25 cellular contexts compared by ENCODE assay signal in genomic region chr1:92756537-92756936, GRCh38. TPM values are rescaled to one million over a fixed set of nuclear protein-coding genes. Genes with fewer than 3 reads are reported as not detected.
A peak's percentile ranks its signal among the peaks of the same experiment; 100 is the strongest.
DNase-seq lines count a peak whose midpoint lies in the region; ATAC-seq and TF ChIP-seq lines count a peak whose summit lies in the region.
"Had no signal": no experiment of that assay in that cellular context is flagged by ENCODE, and none has a peak within 500 bp of the region (broad histone marks: within the 10 kb centered on the region; RNA-seq: fewer than 3 reads in every experiment).

No MANE protein-coding gene starts in this region.

- H2BK15ac ChIP-seq in IMR-90 (ENCODE audit: low read depth, low read length): peak overlapping the region; percentile 51; the same call in 1 of the 3 replicates

- H3F3A ChIP-seq in MM.1S (ENCODE audit: insufficient read depth, low read length): no peaks in the 10 kb centered on the region

- no peak overlapping the region for H2AK9ac ChIP-seq in IMR-90 (replicated peaks; ENCODE audit: low read depth, low read length, poor library complexity)

- peak overlapping the region; percentile 14 for H2BK5ac ChIP-seq in IMR-90 (ENCODE audit: low read depth, low read length, poor library complexity, severe bottlenecking)

- H4K8ac ChIP-seq in IMR-90 (ENCODE audit: low read depth in 2 of 2, low read length in 2 of 2): peak overlapping the region in 1 of 2 experiments; percentile 58; a peak in 2 of 4 replicates

- H2AK5ac ChIP-seq in IMR-90 (ENCODE audit: low read depth, low read length): peak overlapping the region; percentile 87; the same call in 1 of the 2 replicates

- POLR2A ChIA-PET in IMR-90 (lab: Charles Lee; ENCODE audit: unreplicated experiment): no interaction called here

- TF ChIP-seq CTCF in IMR-90 (conservative IDR thresholded peaks at IDR 0.05; ENCODE audit: low read depth, low read length) (no peak), dorsolateral prefrontal cortex (IDR thresholded peaks at IDR 0.05 in 54 of 56, conservative IDR thresholded peaks at IDR 0.05 in 2 of 56; ENCODE audit: low read depth in 1 of 56, partially characterized antibody in 56 of 56) (no peak), left lung (IDR thresholded peaks at IDR 0.05) (no peak), upper lobe of left lung (IDR thresholded peaks at IDR 0.05) (no peak), MM.1S (IDR thresholded peaks at IDR 0.05; ENCODE audit: low read length) (no peak), uterus (IDR thresholded peaks at IDR 0.05) (no peak)

- H2BK120ac ChIP-seq in IMR-90 (ENCODE audit: low read depth, low read length): peak overlapping the region; percentile 17; the same call in 1 of the 2 replicates

- H3K4me2 ChIP-seq in IMR-90 (ENCODE audit: low read depth, low read length) (peak overlapping the region; percentile 5), MM.1S (ENCODE audit: low read depth, low read length) (no peak overlapping the region)

- DNase-seq in IMR-90 (peak; percentile 41), dorsolateral prefrontal cortex (no peak), left lung (no peak), upper lobe of left lung (no peak), cortex of kidney (lab: John Stamatoyannopoulos, UW) (no peak), MM.1S (no peak), uterus (no peak)
- DNase-seq: activated CD4-positive, alpha-beta T cell treated with anti-CD3 and anti-CD28 coated beads, Interleukin-2, amount 10 ng/mL, durations not matched to agents 24 days and 14 days; activated naive CD4-positive, alpha-beta T cell treated with Interleukin-2 at 50 U/mL for 16 hours; activated T-cell treated with anti-CD3 and anti-CD28 coated beads, Interleukin-2, amount 50 U/mL, for 72 hours; adrenal gland; CD4-positive, alpha-beta T cell; DMS79 treated with DMSO at 0.1 percent for 48 hours; Kasumi-1; naive thymus-derived CD4-positive, alpha-beta T cell; NCI-H187; NCI-H2227 treated with DMSO at 0.1 percent for 48 hours; NCI-H82; retina; stimulated activated CD4-positive, alpha-beta T cell treated with anti-CD3 and anti-CD28 coated beads, Interleukin-12 subunit alpha, Interleukin-12 subunit beta, amount 100 ng/mL, for 4 hours; stimulated activated CD4-positive, alpha-beta T cell treated with anti-CD3 and anti-CD28 coated beads, Interleukin-4, amount 100 ng/mL, for 24 hours; stimulated activated naive B cell treated with anti-CD40 and anti-IgM and Interleukin-4, amounts not matched to agents 10 μg/mL and 1 μg/mL and 100 μg/mL, for 72 hours; testis had no signal

- peak overlapping the region; percentile 88 for H3K23ac ChIP-seq in IMR-90 (ENCODE audit: low read depth, low read length)

- H3K56ac ChIP-seq in IMR-90 (ENCODE audit: extremely low read depth, insufficient read depth, low read length): no peak overlapping the region

- CTCF ChIA-PET in IMR-90 (lab: Yijun Ruan, JAX): interaction anchor here (0.8 kb wide), 1 partner anchor 72 kb away, joined by 3 read pairs; no protein-coding TSS in a partner anchor

- no peaks in the 10 kb centered on the region for H3K36me3 ChIP-seq in IMR-90 (ENCODE audit: control insufficient read depth, insufficient read depth, low read length)
- no peaks in the 10 kb centered on the region for H3K36me3 ChIP-seq in left lung
- no peaks in the 10 kb centered on the region for H3K36me3 ChIP-seq in upper lobe of left lung
- H3K36me3 ChIP-seq in MM.1S (replicated peaks; ENCODE audit: insufficient read depth, low read length): no peaks in the 10 kb centered on the region
- H3K36me3 ChIP-seq in uterus: no peaks in the 10 kb centered on the region
- H3K36me3 ChIP-seq: adrenal gland, cardiac muscle cell had no signal

- peak overlapping the region; percentile 66 for H3K4ac ChIP-seq in IMR-90 (ENCODE audit: low read depth, low read length)

- ATAC-seq in IMR-90 (ENCODE audit: low read depth) (no peak), left lung (peak; percentile 49), upper lobe of left lung (ENCODE audit: low FRiP score in 2 of 2) (peak; percentile 28 to 78)
- ATAC-seq: activated T-cell treated with anti-CD3 and anti-CD28 coated beads, Interleukin-2, amount 50 U/mL, for 72 hours; naive thymus-derived CD4-positive, alpha-beta T cell; stimulated activated naive B cell treated with anti-CD40 and anti-IgM and Interleukin-4, amounts not matched to agents 10 μg/mL and 1 μg/mL and 100 μg/mL, for 72 hours had no signal

- H3K27ac ChIP-seq in IMR-90 (ENCODE audit: insufficient read depth, low read length) (peak overlapping the region; percentile 0; the same call in 1 of the 2 replicates), dorsolateral prefrontal cortex (peak overlapping the region in 53 of 59 donors; percentile 8 to 87 (median 73)), left lung (peak overlapping the region in 1 of 2 donors; percentile 59), upper lobe of left lung (no peak overlapping the region), MM.1S (ENCODE audit: low read length) (no peak overlapping the region), uterus (no peak overlapping the region)
- H3K27ac ChIP-seq: adrenal gland, cardiac muscle cell, RWPE1, testis had no signal

- H3K79me1 ChIP-seq in IMR-90 (ENCODE audit: low read depth in 1 of 2, low read length in 2 of 2): peaks cover 16 to 57% of the 10 kb centered on the region in 2 experiments

- no TSS peak for BruUV-seq in IMR-90 (replicated peaks; lab: Mats Ljungman, UMichigan)

- in situ Hi-C loops in IMR-90 (cut with MboI; ENCODE audit: low sequenced_read_pairs): no loop called here

- dilution Hi-C loops in IMR-90 (cut with HindIII; ENCODE audit: low sequenced_read_pairs, unreplicated experiment): no loop called here

- H3K27me3 ChIP-seq in IMR-90 (ENCODE audit: control insufficient read depth, insufficient read depth, low read length) (no peaks in the 10 kb centered on the region), dorsolateral prefrontal cortex (no peaks in the 10 kb centered on the region), left lung (no peaks in the 10 kb centered on the region), upper lobe of left lung (no peaks in the 10 kb centered on the region), MM.1S (replicated peaks; ENCODE audit: insufficient read depth, low read length) (no peaks in the 10 kb centered on the region), uterus (no peaks in the 10 kb centered on the region)
- H3K27me3 ChIP-seq: adrenal gland, cardiac muscle cell, testis had no signal

- H3K4me1 ChIP-seq in IMR-90 (ENCODE audit: control insufficient read depth, insufficient read depth, low read length): peaks cover 17% of the 10 kb centered on the region
- no peaks in the 10 kb centered on the region for H3K4me1 ChIP-seq in left lung
- peaks cover 0 to 8% (median 6%) of the 10 kb centered on the region in 4 donors for H3K4me1 ChIP-seq in upper lobe of left lung
- no peaks in the 10 kb centered on the region for H3K4me1 ChIP-seq in MM.1S (ENCODE audit: low read length)
- H3K4me1 ChIP-seq in uterus: no peaks in the 10 kb centered on the region
- H3K4me1 ChIP-seq: testis had no signal

- no peak overlapping the region for H3K4me3 ChIP-seq in IMR-90 (ENCODE audit: insufficient read depth, low read depth, low read length)
- H3K4me3 ChIP-seq in dorsolateral prefrontal cortex: peak overlapping the region in 1 of 59 donors; percentile 35
- no peak overlapping the region for H3K4me3 ChIP-seq in left lung
- H3K4me3 ChIP-seq in upper lobe of left lung: no peak overlapping the region
- H3K4me3 ChIP-seq in MM.1S (ENCODE audit: low read length): no peak overlapping the region
- no peak overlapping the region for H3K4me3 ChIP-seq in uterus
- H3K4me3 ChIP-seq: adrenal gland, cardiac muscle cell, testis had no signal

- no peaks in the 10 kb centered on the region; the same call in 1 of the 2 replicates for H3K79me2 ChIP-seq in MM.1S (ENCODE audit: low read length)

- TF ChIP-seq EP300 in upper lobe of left lung (IDR thresholded peaks at IDR 0.05): no peak

- peaks cover 3% of the 10 kb centered on the region for H3K9me3 ChIP-seq in IMR-90 (ENCODE audit: control insufficient read depth, insufficient read depth, low read length)
- H3K9me3 ChIP-seq in left lung: no peaks in the 10 kb centered on the region
- H3K9me3 ChIP-seq in upper lobe of left lung: no peaks in the 10 kb centered on the region
- H3K9me3 ChIP-seq in MM.1S (replicated peaks; ENCODE audit: insufficient read depth, low read length): no peaks in the 10 kb centered on the region
- H3K9me3 ChIP-seq in uterus: no peaks in the 10 kb centered on the region
- H3K9me3 ChIP-seq: adrenal gland, testis had no signal

- no peak for TF ChIP-seq RAD21 in IMR-90 (IDR thresholded peaks at IDR 0.05; ENCODE audit: low read length)

- H3K14ac ChIP-seq in IMR-90 (replicated peaks; ENCODE audit: low read depth, low read length): peak overlapping the region; percentile 77

- H3K18ac ChIP-seq in IMR-90 (ENCODE audit: low read depth, low read length): peak overlapping the region; percentile 36

- H4K20me1 ChIP-seq in IMR-90 (ENCODE audit: insufficient read depth, low read length): peaks cover 35% of the 10 kb centered on the region
- no peaks in the 10 kb centered on the region for H4K20me1 ChIP-seq in MM.1S (ENCODE audit: insufficient read depth, low read length)

- H3K9me2 ChIP-seq in MM.1S (replicated peaks; ENCODE audit: insufficient read depth, low read length): no peaks in the 10 kb centered on the region

- intact Hi-C loops in IMR-90 (cut with micrococcal nuclease) (no loop called here), dorsolateral prefrontal cortex (cut with DNase I) (loop anchor here in 1 of 2 donors (10.0 kb wide), 1 partner anchor 238 kb away; no protein-coding TSS in a partner anchor), left lung (cut with DNase I) (loop anchor here in 1 of 2 donors (10.0 kb wide), 1 partner anchor 58 kb away; no protein-coding TSS in a partner anchor), uterus (cut with DNase I; ENCODE audit: low total_unique reads) (no loop called here)

- H2BK20ac ChIP-seq in IMR-90 (ENCODE audit: low read depth, low read length): peak overlapping the region; percentile 76

- peak overlapping the region; percentile 40 for H2AFZ ChIP-seq in IMR-90 (replicated peaks; ENCODE audit: low read length, poor library complexity)
- H2AFZ ChIP-seq in MM.1S (ENCODE audit: low read length): no peak overlapping the region

- peaks cover 19% of the 10 kb centered on the region for H3K9me1 ChIP-seq in IMR-90 (ENCODE audit: insufficient read depth, low read length)

- TF ChIP-seq POLR2A in IMR-90 (IDR thresholded peaks at IDR 0.05; ENCODE audit: low read depth, low read length): no peak
- no peak for TF ChIP-seq POLR2A in upper lobe of left lung (IDR thresholded peaks at IDR 0.05)
- no peak for TF ChIP-seq POLR2A in uterus (IDR thresholded peaks at IDR 0.05)

- no peak overlapping the region; the same call in 1 of the 2 replicates for H4K5ac ChIP-seq in IMR-90 (ENCODE audit: low read depth, low read length)

- no peak overlapping the region for H3K9ac ChIP-seq in IMR-90 (ENCODE audit: low read depth, low read length)
- H3K9ac ChIP-seq in MM.1S (ENCODE audit: low read length): no peak overlapping the region

- WGBS in IMR-90 (ENCODE audit: extremely low coverage in 2 of 2, insufficient read length in 1 of 2), 2 experiments: no CpG with 5 or more reads among the region's 4 CpGs
- 86 to 93% methylated on average over 4 of the region's 4 CpGs for WGBS in upper lobe of left lung, 2 donors

- peak overlapping the region; percentile 57 for H4K91ac ChIP-seq in IMR-90 (ENCODE audit: insufficient read depth, low read depth, low read length)

RNA-seq across cellular contexts. Expression of gene EVI5, which starts 28.4 kb away (rescaled TPM):
- 26.9 and 54.4 TPM in 2 replicates for total RNA-seq in IMR-90 (2012; rRNA removed)
- polyA plus RNA-seq in IMR-90 (2012; rRNA removed): 10.2 and 13.9 TPM in 2 replicates
- polyA plus RNA-seq in IMR-90 (2012; cell fraction: cytosol; rRNA removed): 2.6 and 3.4 TPM in 2 replicates
- polyA plus RNA-seq in IMR-90 (2012; cell fraction: nucleus; rRNA removed; ENCODE audit: low replicate concordance): 1.7 and 10.9 TPM in 2 replicates
- 10 to 100 TPM; 37.6 to 71.9 (median 55.0) TPM for total RNA-seq in dorsolateral prefrontal cortex
- 10 to 100 TPM; 40.3 to 49.7 TPM for total RNA-seq in left lung
- total RNA-seq in upper lobe of left lung: 10 to 100 TPM; 33.5 to 62.3 (median 39.6) TPM
- total RNA-seq in uterus: 100 to 1,000 TPM in 1 of 4 donors, 10 to 100 TPM in 3; 53.0 to 112 (median 58.4) TPM

Comparison
In these comparisons a context has a peak if more than half of its experiments do, and no peak if none do; other contexts are left out.
1. H3K27ac ChIP-seq: peak in IMR-90 (single experiment) and dorsolateral prefrontal cortex (53 of 59); none in upper lobe of left lung (0 of 4), MM.1S (single experiment) and uterus (0 of 2).